Comparison of ENCODE assay signal across 23 cellular contexts in genomic region chr10:59242057-59242456, GRCh38.
DNase-seq lines count a peak whose midpoint lies in the region; ATAC-seq, FAIRE-seq and TF ChIP-seq lines count a peak whose summit lies in the region.
"Had no signal": no experiment of that assay in that cellular context is flagged by ENCODE, and none has a peak within 500 bp of the region (broad histone marks: within the 10 kb centered on the region; RNA-seq: fewer than 3 reads in every experiment).

No MANE protein-coding gene starts in this region.

- no peaks in the 10 kb centered on the region for H3K79me1 ChIP-seq in neuronal stem cell (ENCODE audit: low read depth, low read length)

- CTCF ChIA-PET in HepG2 (lab: Yijun Ruan, JAX; ENCODE audit: low intra/inter-chr PET ratio, low total read pairs) = no interaction called here
- CTCF ChIA-PET in PC-3 (lab: Charles Lee) = no interaction called here
- CTCF ChIA-PET in RWPE1 (lab: Yijun Ruan, JAX) = no interaction called here

- no peak overlapping the region for H3K4me2 ChIP-seq in HepG2 (ENCODE audit: low read depth, low read length)
- H3K4me2 ChIP-seq in neuronal stem cell (ENCODE audit: insufficient read depth, low read length, poor library complexity, severe bottlenecking) = no peak overlapping the region
- H3K4me2 ChIP-seq in PC-3 (ENCODE audit: low read length) = no peak overlapping the region
- H3K4me2 ChIP-seq: BLaER1 had no signal

- 100% methylated on average over 1 of the region's 1 CpG for WGBS in HepG2 (ENCODE audit: low lambda C conversion rate)
- WGBS in right lobe of liver (ENCODE audit: insufficient coverage, low coverage, low lambda C conversion rate, missing lambda C conversion rate) = 86% methylated on average over 1 of the region's 1 CpG
- no CpG with 5 or more reads among the region's 1 CpG for WGBS in neuronal stem cell (ENCODE audit: extremely low coverage in 2 of 2, insufficient read length in 2 of 2, insufficient replicate concordance in 1 of 2), 2 donors
- 93 to 100% methylated on average over 1 of the region's 1 CpG for WGBS in testis, 2 donors

- TF ChIP-seq RAD21 in HepG2 (CRISPR knock-in tag; IDR thresholded peaks at IDR 0.05) = no peak

- H3K9ac ChIP-seq in HepG2 (ENCODE audit: insufficient read depth, low read depth, low read length) = no peak overlapping the region
- H3K9ac ChIP-seq in neuronal stem cell (ENCODE audit: low read depth, low read length, poor library complexity) = no peak overlapping the region
- no peak overlapping the region for H3K9ac ChIP-seq in PC-3 (ENCODE audit: low read length)
- H3K9ac ChIP-seq: BLaER1 had no signal

- no peaks in the 10 kb centered on the region for H3K27me3 ChIP-seq in HepG2 (ENCODE audit: control insufficient read depth in 1 of 2, insufficient read depth in 2 of 2, low read length in 2 of 2)
- no peaks in the 10 kb centered on the region for H3K27me3 ChIP-seq in right lobe of liver
- no peaks in the 10 kb centered on the region for H3K27me3 ChIP-seq in dorsolateral prefrontal cortex
- no peaks in the 10 kb centered on the region for H3K27me3 ChIP-seq in neuronal stem cell (ENCODE audit: control insufficient read depth in 3 of 3, insufficient read depth in 3 of 3, low read depth in 1 of 3, low read length in 3 of 3)
- no peaks in the 10 kb centered on the region for H3K27me3 ChIP-seq in testis
- peaks cover 21% of the 10 kb centered on the region for H3K27me3 ChIP-seq in PC-3 (ENCODE audit: low read length)
- H3K27me3 ChIP-seq: BLaER1 had no signal

- POLR2A ChIA-PET in HepG2 (lab: Yijun Ruan, JAX) = no interaction called here
- POLR2A ChIA-PET in PC-3 (lab: Charles Lee; ENCODE audit: unreplicated experiment) = no interaction called here
- POLR2A ChIA-PET in RWPE1 (lab: Yijun Ruan, JAX; ENCODE audit: low non-redundant PET) = no interaction called here

- H3K4ac ChIP-seq in neuronal stem cell (ENCODE audit: low read length) = no peak overlapping the region

- no peaks in the 10 kb centered on the region for H3F3A ChIP-seq in PC-3 (ENCODE audit: low read length, unreplicated experiment)

- in situ Hi-C loops in HepG2 (cut with HindIII; ENCODE audit: extremely low pct_ligation_motif_present, low pct_unique_long_range_greater_than_20kb) = no loop called here

- H3K23ac ChIP-seq in neuronal stem cell (ENCODE audit: low read depth, low read length, poor library complexity) = no peak overlapping the region

- ATAC-seq in HepG2 (no peak; the same call in 1 of the 3 replicates), right lobe of liver (no peak), PC-3 (no peak)
- ATAC-seq: CD8-positive, alpha-beta T cell; GM12878 had no signal

- TF ChIP-seq POLR2A in HepG2 (IDR thresholded peaks at IDR 0.05; ENCODE audit: insufficient read depth in 1 of 2, low read depth in 2 of 2, low read length in 2 of 2) (no peak), right lobe of liver (IDR thresholded peaks at IDR 0.05) (no peak), testis (IDR thresholded peaks at IDR 0.05) (no peak)

- no peak overlapping the region for H4K8ac ChIP-seq in neuronal stem cell (ENCODE audit: low read depth, low read length)

- no peak overlapping the region for H2BK5ac ChIP-seq in neuronal stem cell (ENCODE audit: low read length)

- peaks cover 20 to 81% of the 10 kb centered on the region in 2 experiments for H3K36me3 ChIP-seq in HepG2 (replicated peaks in 1 of 2; ENCODE audit: control insufficient read depth in 1 of 2, insufficient read depth in 2 of 2, low read length in 2 of 2)
- H3K36me3 ChIP-seq in right lobe of liver = no peaks in the 10 kb centered on the region
- peaks cover 0 to 8% of the 10 kb centered on the region in 2 donors for H3K36me3 ChIP-seq in neuronal stem cell (replicated peaks in 1 of 2; ENCODE audit: control insufficient read depth in 2 of 2, insufficient read depth in 2 of 2, low read length in 2 of 2)
- H3K36me3 ChIP-seq in testis (ENCODE audit: low read depth, missing control alignments) = no peaks in the 10 kb centered on the region
- H3K36me3 ChIP-seq in PC-3 (ENCODE audit: low read depth, low read length) = no peaks in the 10 kb centered on the region
- H3K36me3 ChIP-seq: BLaER1 had no signal

- BruUV-seq in HepG2 (replicated peaks; lab: Mats Ljungman, UMichigan) (no TSS peak), PC-3 (replicated peaks; lab: Mats Ljungman, UMichigan) (no TSS peak)

- no peak for TF ChIP-seq EP300 in HepG2 (IDR thresholded peaks at IDR 0.05; ENCODE audit: low read depth in 2 of 2, low read length in 2 of 2)
- no peak for TF ChIP-seq EP300 in HepG2 (CRISPR knock-in tag; IDR thresholded peaks at IDR 0.05; ENCODE audit: borderline replicate concordance)

- H3K27ac ChIP-seq in HepG2 (ENCODE audit: extremely low read length, insufficient read depth, low read length) (no peak overlapping the region), right lobe of liver (no peak overlapping the region), dorsolateral prefrontal cortex (peak overlapping the region in 53 of 59 donors; percentile 8 to 84 (median 69)), neuronal stem cell (replicated peaks; ENCODE audit: low read length) (peak overlapping the region; percentile 10), temporal lobe (ENCODE audit: low read depth, low read length) (peak overlapping the region; percentile 17), testis (no peak overlapping the region), PC-3 (ENCODE audit: low read length) (no peak overlapping the region), RWPE1 (no peak overlapping the region)
- H3K27ac ChIP-seq: 22Rv1, BLaER1, C4-2B had no signal

- no peak overlapping the region for H4K91ac ChIP-seq in neuronal stem cell (ENCODE audit: low read depth, low read length, poor library complexity)

- intact Hi-C loops in HepG2 (cut with micrococcal nuclease; ENCODE audit: unreplicated experiment) (loop anchor here (5.0 to 10.0 kb wide), 4 partner anchors 225 to 583 kb away; no protein-coding TSS in a partner anchor), right lobe of liver (cut with DNase I) (no loop called here), dorsolateral prefrontal cortex (cut with DNase I) (loop anchor here (5.0 kb wide), 5 partner anchors 95 to 380 kb away; partner anchors contain the start of gene FAM13C (in 2 of the 2)), testis (cut with DNase I; ENCODE audit: low total_unique reads) (no loop called here), PC-3 (cut with micrococcal nuclease) (loop anchor here (5.0 to 10.0 kb wide), 3 partner anchors 120 to 803 kb away; partner anchors contain the start of gene FAM13C)

- H2AFZ ChIP-seq in HepG2 (ENCODE audit: low read length) = no peak overlapping the region
- H2AFZ ChIP-seq in neuronal stem cell (ENCODE audit: low read length) = no peak overlapping the region
- H2AFZ ChIP-seq in PC-3 (ENCODE audit: low read length) = no peak overlapping the region

- H3K14ac ChIP-seq in neuronal stem cell (ENCODE audit: low read length) = no peak overlapping the region

- no peaks in the 10 kb centered on the region for H3K9me2 ChIP-seq in PC-3 (replicated peaks; ENCODE audit: low read length)

- no peak overlapping the region for H2AK5ac ChIP-seq in neuronal stem cell (ENCODE audit: low read depth, low read length)

- H3K4me3 ChIP-seq in HepG2 (replicated peaks in 1 of 3; ENCODE audit: insufficient read depth in 1 of 3, low read depth in 2 of 3, low read length in 3 of 3) = no peak overlapping the region
- no peak overlapping the region for H3K4me3 ChIP-seq in right lobe of liver
- H3K4me3 ChIP-seq in dorsolateral prefrontal cortex = no peak overlapping the region
- no peak overlapping the region for H3K4me3 ChIP-seq in neuronal stem cell (ENCODE audit: low read length in 2 of 2)
- no peak overlapping the region for H3K4me3 ChIP-seq in testis
- H3K4me3 ChIP-seq in PC-3 (ENCODE audit: low read length) = no peak overlapping the region
- H3K4me3 ChIP-seq: BLaER1, GM12878 had no signal

- no peaks in the 10 kb centered on the region for H3K4me1 ChIP-seq in HepG2 (ENCODE audit: insufficient read depth, low read length)
- no peaks in the 10 kb centered on the region for H3K4me1 ChIP-seq in right lobe of liver
- H3K4me1 ChIP-seq in neuronal stem cell (ENCODE audit: control insufficient read depth in 2 of 2, insufficient read depth in 1 of 2, low read depth in 1 of 2, low read length in 2 of 2) = peaks cover 0 to 3% of the 10 kb centered on the region in 2 donors
- no peaks in the 10 kb centered on the region for H3K4me1 ChIP-seq in testis
- H3K4me1 ChIP-seq in PC-3 (ENCODE audit: insufficient read depth, low read length) = no peaks in the 10 kb centered on the region
- H3K4me1 ChIP-seq: BLaER1, Caco-2 had no signal

- no peak for FAIRE-seq in HepG2 (lab: Jason Lieb, UNC)
- FAIRE-seq: A204.1, GM12878, GM19239 had no signal

- no peak overlapping the region for H2BK15ac ChIP-seq in neuronal stem cell (ENCODE audit: low read length)

- TF ChIP-seq CTCF in HepG2 (CRISPR knock-in tag; IDR thresholded peaks at IDR 0.05) (no peak), right lobe of liver (IDR thresholded peaks at IDR 0.05) (no peak), dorsolateral prefrontal cortex (IDR thresholded peaks at IDR 0.05 in 54 of 56, conservative IDR thresholded peaks at IDR 0.05 in 2 of 56; ENCODE audit: low read depth in 1 of 56, partially characterized antibody in 56 of 56) (no peak), testis (IDR thresholded peaks at IDR 0.05) (no peak), PC-3 (conservative IDR thresholded peaks at IDR 0.05; ENCODE audit: low read depth, low read length) (no peak), RWPE1 (conservative IDR thresholded peaks at IDR 0.05; ENCODE audit: low read depth) (no peak)

- DNase-seq in HepG2 (ENCODE audit: low spot score) (no peak), right lobe of liver (no peak), dorsolateral prefrontal cortex (no peak), neuronal stem cell (ENCODE audit: low spot score) (no peak), testis (no peak), PC-3 (no peak), RWPE1 (ENCODE audit: low spot score) (no peak)
- DNase-seq: Caco-2; CD4-positive, CD25-positive, alpha-beta regulatory T cell; CD8-positive, alpha-beta T cell; DMS79; EL; GDM1; GOT3; H7; HCEC 1CT had no signal

- H3K9me3 ChIP-seq in HepG2 (ENCODE audit: low read length) (no peaks in the 10 kb centered on the region), right lobe of liver (no peaks in the 10 kb centered on the region), neuronal stem cell (replicated peaks in 1 of 2; ENCODE audit: control insufficient read depth in 2 of 2, insufficient read depth in 1 of 2, low read depth in 1 of 2, low read length in 2 of 2) (peaks cover 0 to 2% of the 10 kb centered on the region in 2 donors), testis (no peaks in the 10 kb centered on the region), PC-3 (ENCODE audit: low read length) (no peaks in the 10 kb centered on the region)
- H3K9me3 ChIP-seq: Caco-2 had no signal

- H3K18ac ChIP-seq in neuronal stem cell (ENCODE audit: low read length) = no peak overlapping the region

- H3K79me2 ChIP-seq in HepG2 (ENCODE audit: insufficient read depth, low read length) (peaks cover 2% of the 10 kb centered on the region), PC-3 (ENCODE audit: low read length) (no peaks in the 10 kb centered on the region)

- no peak overlapping the region for H2BK12ac ChIP-seq in neuronal stem cell (ENCODE audit: low read length)

- H4K20me1 ChIP-seq in HepG2 (ENCODE audit: insufficient read depth, low read length) = no peaks in the 10 kb centered on the region; the same call in 1 of the 2 replicates
- H4K20me1 ChIP-seq in PC-3 (ENCODE audit: low read length) = no peaks in the 10 kb centered on the region
- H4K20me1 ChIP-seq: BLaER1 had no signal

- no peak overlapping the region for H2BK120ac ChIP-seq in neuronal stem cell (ENCODE audit: low read depth, low read length)

Comparison
In these comparisons a context has a peak if more than half of its experiments do, and no peak if none do; other contexts are left out.
1. intact Hi-C loops: an anchor here in HepG2 (5.0 to 10.0 kb wide), dorsolateral prefrontal cortex (5.0 kb wide) and PC-3 (5.0 to 10.0 kb wide); none called in right lobe of liver and testis.
2. H3K27ac ChIP-seq: peak in dorsolateral prefrontal cortex (53 of 59), neuronal stem cell (single experiment) and temporal lobe (single experiment); none in HepG2 (single experiment), right lobe of liver (0 of 3), testis (0 of 2), PC-3 (single experiment) and RWPE1 (single experiment).